ENCODE assay signal across 25 cellular contexts in genomic region chr5:131353991-131354390, GRCh38.
DNase-seq lines count a peak whose midpoint lies in the region; ATAC-seq and TF ChIP-seq lines count a peak whose summit lies in the region.
"Had no signal": no experiment of that assay in that cellular context is flagged by ENCODE, and none has a peak within 500 bp of the region (broad histone marks: within the 10 kb centered on the region; RNA-seq: fewer than 3 reads in every experiment).

No MANE protein-coding gene starts in this region.

- DNase-seq in activated naive CD4-positive, alpha-beta T cell treated with anti-CD3 and anti-CD28 coated beads for 36 hours = no peak
- DNase-seq in activated naive CD4-positive, alpha-beta T cell treated with Interleukin-2 at 50 U/mL for 16 hours = no peak
- no peak for DNase-seq in central memory CD8-positive, alpha-beta T cell (ENCODE audit: low spot score in 2 of 2)
- no peak for DNase-seq in GM13976 (ENCODE audit: low spot score)
- DNase-seq: Caco-2; CD4-positive, CD25-positive, alpha-beta regulatory T cell; DMS 273 treated with DMSO at 0.1 percent for 48 hours; DMS79; EL; GDM1; H7; Karpas-422; NCI-H1092; NCI-H1417 treated with DMSO at 0.1 percent for 48 hours; NCI-H1694 treated with DMSO at 0.1 percent for 48 hours; NCI-H2081; NCI-H2227 treated with DMSO at 0.1 percent for 48 hours; NCI-H526 treated with DMSO at 0.1 percent for 48 hours; PC-9; SJCRH30 had no signal

- no peaks in the 10 kb centered on the region for H3K27me3 Mint-ChIP-seq in activated naive CD4-positive, alpha-beta T cell treated with anti-CD3 and anti-CD28 coated beads for 36 hours (ENCODE audit: low read depth)
- no peaks in the 10 kb centered on the region for H3K27me3 Mint-ChIP-seq in IgD-negative memory B cell
- no peaks in the 10 kb centered on the region for H3K27me3 Mint-ChIP-seq in central memory CD8-positive, alpha-beta T cell
- H3K27me3 Mint-ChIP-seq: CD4-positive, CD25-positive, alpha-beta regulatory T cell had no signal

- H3K4me3 Mint-ChIP-seq in activated naive CD4-positive, alpha-beta T cell treated with anti-CD3 and anti-CD28 coated beads for 36 hours = no peak overlapping the region
- no peak overlapping the region for H3K4me3 Mint-ChIP-seq in IgD-negative memory B cell
- no peak overlapping the region for H3K4me3 Mint-ChIP-seq in central memory CD8-positive, alpha-beta T cell
- H3K4me3 Mint-ChIP-seq: CD4-positive, CD25-positive, alpha-beta regulatory T cell had no signal

- H3K9me3 Mint-ChIP-seq in activated naive CD4-positive, alpha-beta T cell treated with anti-CD3 and anti-CD28 coated beads for 36 hours = no peaks in the 10 kb centered on the region
- H3K9me3 Mint-ChIP-seq in IgD-negative memory B cell = no peaks in the 10 kb centered on the region
- H3K9me3 Mint-ChIP-seq in central memory CD8-positive, alpha-beta T cell = no peaks in the 10 kb centered on the region

- H3K36me3 Mint-ChIP-seq in activated naive CD4-positive, alpha-beta T cell treated with anti-CD3 and anti-CD28 coated beads for 36 hours (ENCODE audit: low read depth) = peaks cover 4% of the 10 kb centered on the region
- H3K36me3 Mint-ChIP-seq in IgD-negative memory B cell = no peaks in the 10 kb centered on the region
- H3K36me3 Mint-ChIP-seq in central memory CD8-positive, alpha-beta T cell (ENCODE audit: insufficient read depth) = peaks cover 26% of the 10 kb centered on the region

- ATAC-seq in central memory CD8-positive, alpha-beta T cell (replicated peaks; ENCODE audit: extremely low read depth, poor library complexity, severe bottlenecking) = no peak
- no peak for ATAC-seq in GM21529 (IDR thresholded peaks at IDR 0.05; ENCODE audit: unreplicated experiment)
- ATAC-seq in HG02973 (IDR thresholded peaks at IDR 0.05; ENCODE audit: unreplicated experiment) = no peak
- ATAC-seq: GM12878, Right ventricle myocardium inferior had no signal

- peak overlapping the region; percentile 13 for H3K27ac Mint-ChIP-seq in activated naive CD4-positive, alpha-beta T cell treated with anti-CD3 and anti-CD28 coated beads for 36 hours
- peak overlapping the region in 2 of 3 donors; percentile 56 to 63 for H3K27ac Mint-ChIP-seq in IgD-negative memory B cell
- peak overlapping the region; percentile 49 for H3K27ac Mint-ChIP-seq in central memory CD8-positive, alpha-beta T cell (ENCODE audit: low read depth)

- H3K4me1 Mint-ChIP-seq in activated naive CD4-positive, alpha-beta T cell treated with anti-CD3 and anti-CD28 coated beads for 36 hours (ENCODE audit: low read depth) = peaks cover 45% of the 10 kb centered on the region
- H3K4me1 Mint-ChIP-seq in IgD-negative memory B cell = peaks cover 28 to 43% (median 34%) of the 10 kb centered on the region in 3 donors
- peaks cover 44% of the 10 kb centered on the region for H3K4me1 Mint-ChIP-seq in central memory CD8-positive, alpha-beta T cell

- TF ChIP-seq CTCF in GM13976 (IDR thresholded peaks at IDR 0.05; ENCODE audit: borderline replicate concordance, control extremely low read depth, extremely low read depth, insufficient read depth, missing control alignments) = no peak

- intact Hi-C loops in activated naive CD4-positive, alpha-beta T cell treated with anti-CD3 and anti-CD28 coated beads for 36 hours (cut with micrococcal nuclease) = no loop called here

- CTCF ChIA-PET in activated naive CD4-positive, alpha-beta T cell treated with anti-CD3 and anti-CD28 coated beads for 36 hours (lab: Charles Lee) = no interaction called here

- in situ Hi-C loops in GM13976 (cut with MboI; ENCODE audit: low sequenced_read_pairs, unreplicated experiment) = no loop called here
